Comparison of ENCODE assay signal across 8 cellular contexts in the genomic region with DNA sequence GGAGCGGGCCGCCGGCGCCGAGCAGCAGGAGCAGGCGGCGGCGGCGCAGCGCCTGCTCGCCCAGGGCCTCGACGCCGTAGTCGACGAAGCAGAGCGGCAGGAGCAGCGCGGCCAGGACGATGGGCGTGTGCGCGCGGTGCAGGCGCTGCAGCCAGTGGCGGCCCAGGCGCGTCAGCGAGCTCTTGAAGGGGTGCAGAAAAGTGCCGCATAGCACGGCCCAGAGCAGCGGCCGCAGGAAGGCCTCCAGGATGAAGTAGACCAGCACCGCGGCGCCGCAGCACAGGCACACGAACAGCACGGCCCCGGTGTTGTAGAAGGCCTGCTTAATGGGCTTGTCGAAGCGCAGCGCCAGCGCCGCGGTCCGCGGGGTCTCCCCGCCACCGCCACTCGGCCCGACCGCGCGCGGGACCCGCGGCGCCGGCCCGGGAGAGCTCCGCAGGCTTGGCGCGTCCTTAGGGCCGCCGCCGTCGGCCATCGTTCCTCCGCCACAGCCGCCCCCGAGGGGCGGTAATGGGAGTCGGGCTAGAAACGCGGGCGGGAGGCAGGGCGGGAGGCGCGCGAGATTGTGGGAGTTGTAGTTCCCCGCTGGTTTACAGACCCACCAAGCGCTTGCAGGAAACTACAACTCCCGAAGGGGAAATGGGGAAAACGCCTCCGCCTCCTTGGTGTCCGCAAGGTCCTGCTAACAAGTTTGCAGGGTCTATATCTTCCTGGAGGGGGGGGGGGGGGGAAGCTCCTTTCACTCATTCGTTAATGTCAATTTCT.
DNase-seq lines count a peak whose midpoint lies in the region; FAIRE-seq and TF ChIP-seq lines count a peak whose summit lies in the region.

A gene (minus strand): TSS at position 509 of the 765 bp plus-strand sequence. CDS start 34 bp downstream, at position 475.

- H3F3A ChIP-seq in Loucy (ENCODE audit: low read depth), result no peaks in the 10 kb centered on the region

- H3K4me1 Mint-ChIP-seq in nephron, result peaks cover 35% of the 10 kb centered on the region
- peaks cover 50% of the 10 kb centered on the region for H3K4me1 Mint-ChIP-seq in stimulated activated naive CD8-positive, alpha-beta T cell treated with anti-CD3 and anti-CD28 coated beads, Interleukin-15, Interleukin-2, amounts not matched to agents 100 ng/mL and 50 ng/mL, for 24 hours (ENCODE audit: low read depth)

- no peaks in the 10 kb centered on the region for H3K27me3 Mint-ChIP-seq in nephron (ENCODE audit: low read depth)
- H3K27me3 Mint-ChIP-seq in stimulated activated naive CD8-positive, alpha-beta T cell treated with anti-CD3 and anti-CD28 coated beads, Interleukin-15, Interleukin-2, amounts not matched to agents 100 ng/mL and 50 ng/mL, for 24 hours, result no peaks in the 10 kb centered on the region

- TF ChIP-seq CTCF in Loucy (conservative IDR thresholded peaks at IDR 0.05; ENCODE audit: low read length) (no peak), fibroblast of pulmonary artery (IDR thresholded peaks at IDR 0.05; ENCODE audit: low read length, missing control alignments) (no peak), nephron (IDR thresholded peaks at IDR 0.05; ENCODE audit: unreplicated experiment in 3 of 3) (no peak)

- H3K9me3 ChIP-seq in Loucy (ENCODE audit: insufficient read depth, low read depth, low read length), result no peaks in the 10 kb centered on the region

- peak within 1 kb of the TSS; percentile 96 to 99 (median 99) for H3K4me3 Mint-ChIP-seq in nephron
- peak within 1 kb of the TSS; percentile 94 for H3K4me3 Mint-ChIP-seq in stimulated activated naive CD8-positive, alpha-beta T cell treated with anti-CD3 and anti-CD28 coated beads, Interleukin-15, Interleukin-2, amounts not matched to agents 100 ng/mL and 50 ng/mL, for 24 hours

- no peaks in the 10 kb centered on the region for H3K27me3 ChIP-seq in Loucy (ENCODE audit: insufficient read depth, low read length, poor library complexity, severe bottlenecking)

- TF ChIP-seq POLR2A in H54 (IDR thresholded peaks at IDR 0.05; ENCODE audit: low read depth, low read length) (peak; percentile 81), Raji (IDR thresholded peaks at IDR 0.05; ENCODE audit: insufficient read depth, low read depth, low read length) (peak; percentile 73)

- peaks cover 9% of the 10 kb centered on the region for H3K36me3 Mint-ChIP-seq in nephron (ENCODE audit: low read depth)
- H3K36me3 Mint-ChIP-seq in stimulated activated naive CD8-positive, alpha-beta T cell treated with anti-CD3 and anti-CD28 coated beads, Interleukin-15, Interleukin-2, amounts not matched to agents 100 ng/mL and 50 ng/mL, for 24 hours (ENCODE audit: low read depth), result peaks cover 19% of the 10 kb centered on the region

- H3K79me2 ChIP-seq in Loucy (ENCODE audit: insufficient read depth, low read length), result peaks cover 51% of the 10 kb centered on the region

- peak within 1 kb of the TSS; percentile 98 for H2AFZ ChIP-seq in Loucy (ENCODE audit: low read length)

- H4K20me1 ChIP-seq in Loucy (ENCODE audit: insufficient read depth, low read length, poor library complexity, severe bottlenecking), result peaks cover 47% of the 10 kb centered on the region

- H3K4me1 ChIP-seq in Loucy (ENCODE audit: insufficient read depth, low read length, poor library complexity, severe bottlenecking), result peaks cover 40% of the 10 kb centered on the region

- H3K9me2 ChIP-seq in Loucy (replicated peaks; ENCODE audit: low read depth, low read length), result no peaks in the 10 kb centered on the region

- no peaks in the 10 kb centered on the region for H3K36me3 ChIP-seq in Loucy (ENCODE audit: insufficient read depth, low read length)

- H3K9me3 Mint-ChIP-seq in nephron, result no peaks in the 10 kb centered on the region
- H3K9me3 Mint-ChIP-seq in stimulated activated naive CD8-positive, alpha-beta T cell treated with anti-CD3 and anti-CD28 coated beads, Interleukin-15, Interleukin-2, amounts not matched to agents 100 ng/mL and 50 ng/mL, for 24 hours, result no peaks in the 10 kb centered on the region

- H3K4me2 ChIP-seq in Loucy (ENCODE audit: low read depth, low read length, poor library complexity, severe bottlenecking), result peak within 1 kb of the TSS; percentile 87

- DNase-seq in EL (peak; percentile 100), H54 (ENCODE audit: insufficient read length, low spot score) (peak; percentile 94), fibroblast of pulmonary artery (ENCODE audit: low read depth) (peak; percentile 100)
- DNase-seq in activated T-helper 9 cell treated with anti-CD3 and anti-CD28 coated beads, Interleukin-2, amount 50 U/mL, for 16 hours (ENCODE audit: low read depth), result peak; percentile 89

- H3K4me3 ChIP-seq in Loucy (ENCODE audit: low read length, poor library complexity, severe bottlenecking) (peak within 1 kb of the TSS; percentile 98), fibroblast of pulmonary artery (replicated peaks; ENCODE audit: low read depth, low read length) (peak within 1 kb of the TSS; percentile 86)

- H3K9ac ChIP-seq in Loucy (ENCODE audit: low read depth, low read length, poor library complexity, severe bottlenecking), result peak within 1 kb of the TSS; percentile 82

- peak; percentile 92 for FAIRE-seq in H54 (lab: Jason Lieb, UNC)

- H3K27ac Mint-ChIP-seq in nephron, result peak within 1 kb of the TSS; percentile 84 to 92 (median 89)
- H3K27ac Mint-ChIP-seq in stimulated activated naive CD8-positive, alpha-beta T cell treated with anti-CD3 and anti-CD28 coated beads, Interleukin-15, Interleukin-2, amounts not matched to agents 100 ng/mL and 50 ng/mL, for 24 hours, result peak within 1 kb of the TSS; percentile 89

Comparison
In these comparisons a context has a peak if more than half of its experiments do, and no peak if none do; other contexts are left out.
1. Peak in every context shown above with its lines: DNase-seq and H3K4me3 ChIP-seq.